Comparison of ENCODE assay signal across 10 cellular contexts in the genomic region with DNA sequence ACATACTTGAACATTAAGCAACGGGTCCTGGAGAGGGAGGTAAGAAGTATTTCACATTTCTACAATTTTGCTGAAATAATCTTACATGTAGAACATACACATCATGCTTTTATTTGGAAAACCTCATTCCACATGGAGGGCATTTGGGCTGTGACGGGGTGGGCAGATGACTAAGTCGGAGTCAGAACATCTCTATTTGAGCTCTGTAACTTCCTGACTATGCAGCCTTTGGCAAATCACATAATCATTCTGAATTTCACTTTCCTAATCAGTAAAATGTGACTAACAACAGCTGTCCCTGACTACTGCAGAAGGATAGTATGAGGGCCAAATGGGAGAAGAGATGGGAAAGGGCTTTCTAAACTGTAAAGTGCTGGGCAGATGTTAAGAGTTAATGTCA. TPM values are rescaled to one million over a fixed set of nuclear protein-coding genes. Genes with fewer than 3 reads are reported as not detected.
DNase-seq lines count a peak whose midpoint lies in the region; ATAC-seq, FAIRE-seq and TF ChIP-seq lines count a peak whose summit lies in the region.
"Had no signal": no experiment of that assay in that cellular context is flagged by ENCODE, and none has a peak within 500 bp of the region (broad histone marks: within the 10 kb centered on the region; RNA-seq: fewer than 3 reads in every experiment).

No MANE protein-coding gene starts in this region.

- peak overlapping the region; percentile 76 for H3K4me2 ChIP-seq in osteoblast (ENCODE audit: insufficient read depth, low read length)

- no peaks in the 10 kb centered on the region for H3K36me3 Mint-ChIP-seq in MCF 10A (ENCODE audit: insufficient read depth, unreplicated experiment)
- H3K36me3 Mint-ChIP-seq: memory B cell had no signal

- H3K9me3 ChIP-seq in osteoblast (ENCODE audit: low read depth, low read length), result no peaks in the 10 kb centered on the region

- H3K4me3 Mint-ChIP-seq in MCF 10A (ENCODE audit: unreplicated experiment), result no peak overlapping the region
- H3K4me3 Mint-ChIP-seq: activated B cell treated with CpG ODN at 0.5 μM for 24 hours, memory B cell had no signal

- DNase-seq in HTR-8/SVneo (ENCODE audit: insufficient read length, low spot score), result peak; percentile 43
- DNase-seq in MCF 10A (ENCODE audit: unreplicated experiment), result peak; percentile 35
- DNase-seq in osteoblast (ENCODE audit: insufficient read length, low spot score, missing footprints), result peak; percentile 92
- DNase-seq in GM10266 (ENCODE audit: extremely low spot score), result no peak
- no peak for DNase-seq in NCI-H1694 treated with DMSO at 0.1 percent for 48 hours (lab: John Stamatoyannopoulos, UW)
- DNase-seq in SHP77 (lab: John Stamatoyannopoulos, UW), result no peak
- DNase-seq: activated B cell treated with CpG ODN at 0.5 μM for 24 hours had no signal

- no peaks in the 10 kb centered on the region for H4K20me1 ChIP-seq in osteoblast (ENCODE audit: insufficient read depth, low read length)

- no peaks in the 10 kb centered on the region for H3K9me3 Mint-ChIP-seq in MCF 10A (ENCODE audit: unreplicated experiment)

- H3K27ac Mint-ChIP-seq in MCF 10A (ENCODE audit: low read depth, unreplicated experiment), result no peak overlapping the region
- H3K27ac Mint-ChIP-seq: activated B cell treated with CpG ODN at 0.5 μM for 24 hours, memory B cell had no signal

- FAIRE-seq in HTR-8/SVneo (lab: Jason Lieb, UNC), result peak; percentile 89

- no TSS peak for BruUV-seq in MCF 10A (replicated peaks; lab: Mats Ljungman, UMichigan)

- no peaks in the 10 kb centered on the region for H3K27me3 ChIP-seq in osteoblast (ENCODE audit: insufficient read depth, low read length)

- H3K4me1 ChIP-seq in osteoblast (ENCODE audit: insufficient read depth, low read length), result peaks cover 16% of the 10 kb centered on the region

- CTCF ChIA-PET in MCF 10A (lab: Yijun Ruan, JAX), result no interaction called here

- H3K4me3 ChIP-seq in osteoblast (ENCODE audit: insufficient read depth, low read length), result peak overlapping the region; percentile 24

- peak overlapping the region; percentile 83 for H3K27ac ChIP-seq in osteoblast (ENCODE audit: low read depth, low read length)

- intact Hi-C loops in MCF 10A (cut with micrococcal nuclease), result no loop called here

- H3K4me1 Mint-ChIP-seq in MCF 10A (ENCODE audit: insufficient read depth, unreplicated experiment), result peaks cover 6% of the 10 kb centered on the region
- H3K4me1 Mint-ChIP-seq: activated B cell treated with CpG ODN at 0.5 μM for 24 hours, memory B cell had no signal

- no peaks in the 10 kb centered on the region for H3K36me3 ChIP-seq in osteoblast (ENCODE audit: insufficient read depth, low read length)

- peak overlapping the region; percentile 2 for H2AFZ ChIP-seq in osteoblast (ENCODE audit: low read length)

- TF ChIP-seq CTCF in MCF 10A (IDR thresholded peaks at IDR 0.05; ENCODE audit: unreplicated experiment) (no peak), osteoblast (IDR thresholded peaks at IDR 0.05; ENCODE audit: extremely low read depth, low read depth, low read length) (no peak), GM10266 (IDR thresholded peaks at IDR 0.05; ENCODE audit: control insufficient read depth, insufficient read depth, low read depth, missing control alignments) (no peak)

- H3K79me2 ChIP-seq in osteoblast (ENCODE audit: insufficient read depth, low read length), result no peaks in the 10 kb centered on the region

- POLR2A ChIA-PET in MCF 10A (lab: Yijun Ruan, JAX), result interaction anchor here (0.5 to 2.5 kb wide), 7 partner anchors 9 to 112 kb away, joined by 3 to 8 read pairs (median 4); partner anchors contain the start of gene IL6ST

- no peaks in the 10 kb centered on the region for H3K27me3 Mint-ChIP-seq in MCF 10A (ENCODE audit: insufficient read depth, unreplicated experiment)
- H3K27me3 Mint-ChIP-seq: activated B cell treated with CpG ODN at 0.5 μM for 24 hours, memory B cell had no signal

- ATAC-seq in GM18498 (IDR thresholded peaks at IDR 0.05; ENCODE audit: unreplicated experiment) (peak; percentile 42), HG03378 (IDR thresholded peaks at IDR 0.05; ENCODE audit: unreplicated experiment) (no peak)

RNA-seq across cellular contexts. Expression of gene IL6ST, which starts 17.1 kb away (rescaled TPM):
- total RNA-seq in MCF 10A (2022) (108 and 115 TPM in 2 replicates), osteoblast (785 and 804 TPM in 2 replicates)

Comparison
In these comparisons a context has a peak if more than half of its experiments do, and no peak if none do; other contexts are left out.
1. DNase-seq: peak in HTR-8/SVneo (single experiment), MCF 10A (single experiment) and osteoblast (single experiment); none in GM10266 (single experiment), NCI-H1694 treated with DMSO at 0.1 percent for 48 hours (single experiment) and SHP77 (0 of 2).